8 cellular contexts compared by ENCODE assay signal in the genomic region with DNA sequence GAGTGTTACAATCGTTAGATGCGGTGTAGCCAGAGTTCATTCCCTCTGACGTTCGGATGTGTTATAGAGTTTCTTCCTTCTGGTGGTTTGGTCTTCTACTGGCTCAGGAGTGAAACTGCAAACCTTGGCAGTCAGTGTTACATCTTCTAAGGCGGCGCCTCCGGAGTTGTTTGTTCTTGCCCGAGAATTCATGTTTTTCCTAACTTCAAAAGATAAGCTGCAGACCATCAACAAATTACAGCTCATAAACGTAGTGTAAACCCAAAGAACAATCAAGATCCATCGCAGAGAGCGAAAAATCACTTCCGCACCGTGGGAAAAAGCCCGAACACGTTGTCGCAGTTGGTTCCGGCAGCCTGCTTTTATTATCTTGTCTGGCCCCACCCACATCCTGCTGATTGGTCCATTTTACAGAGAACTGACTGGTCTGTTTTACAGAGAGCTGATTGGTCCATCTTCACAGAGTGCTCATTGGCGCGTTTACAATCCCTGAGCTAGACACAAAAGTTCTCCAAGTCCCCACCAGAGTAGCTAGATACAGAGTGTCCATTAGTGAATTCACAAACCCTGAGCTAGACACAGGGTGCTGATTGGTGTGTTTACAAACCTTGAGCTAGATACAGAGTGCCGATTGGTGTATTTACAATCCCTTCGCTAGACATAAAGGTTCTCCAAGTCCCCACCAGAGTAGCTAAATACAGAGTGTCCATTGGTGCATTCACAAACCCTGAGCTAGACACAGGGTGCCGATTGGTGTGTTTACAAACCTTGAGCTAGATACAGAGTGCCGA. TPM values are rescaled to one million over a fixed set of nuclear protein-coding genes. Genes with fewer than 3 reads are reported as not detected.
A peak's percentile ranks its signal among the peaks of the same experiment; 100 is the strongest.
DNase-seq lines count a peak whose midpoint lies in the region; ATAC-seq and TF ChIP-seq lines count a peak whose summit lies in the region.
"Not testable (repeated sequence)": the region's sequence is repeated elsewhere in the genome, so short reads cannot be mapped to it uniquely, and the experiment has no call there.

No MANE protein-coding gene starts in this region.

- H3K36me3 ChIP-seq in heart right ventricle; neuron (ENCODE audit: insufficient read depth, low read length): not testable (repeated sequence)

- H3K9me3 ChIP-seq in heart right ventricle = peaks cover 0 to 23% (median 0%) of the 10 kb centered on the region in 11 donors
- H3K9me3 ChIP-seq in neuron (ENCODE audit: low read length) = not testable (repeated sequence)

- not testable (repeated sequence) for TF ChIP-seq CTCF in VCaP (conservative IDR thresholded peaks at IDR 0.05); heart right ventricle (IDR thresholded peaks at IDR 0.05)

- intact Hi-C loops in heart right ventricle (cut with DNase I) = loop anchor here in 4 of 10 donors (10.0 kb wide), 1 partner anchor 119 kb away; no protein-coding TSS in a partner anchor

- DNase-seq in COR-L47 (lab: John Stamatoyannopoulos, UW) = peak; percentile 3
- DNase-seq in HS-5 (ENCODE audit: low read depth) = peak; percentile 8
- DNase-seq in NCI-H748 (lab: John Stamatoyannopoulos, UW; ENCODE audit: unreplicated experiment) = peak; percentile 95
- peak; percentile 21 for DNase-seq in amniotic epithelial cell (ENCODE audit: low read depth)
- DNase-seq in heart right ventricle = not testable (repeated sequence)
- peak; percentile 65 for DNase-seq in stimulated activated naive CD8-positive, alpha-beta T cell treated with anti-CD3 and anti-CD28 coated beads, Interleukin-15, Interleukin-2, amounts not matched to agents 100 U/mL and 50 U/mL, for 24 hours

- peaks cover 0 to 10% (median 0%) of the 10 kb centered on the region in 7 donors for H3K27me3 ChIP-seq in heart right ventricle
- H3K27me3 ChIP-seq in neuron (ENCODE audit: insufficient read depth, low read length) = not testable (repeated sequence)

- 77 to 79% methylated on average over 23 of the region's 23 CpGs for WGBS in heart right ventricle, 2 donors

- H2AFZ ChIP-seq in neuron (ENCODE audit: low read depth, low read length) = peak overlapping the region; percentile 96

- peak in 1 of 8 donors; percentile 4 for ATAC-seq in heart right ventricle
- ATAC-seq in stimulated activated naive CD8-positive, alpha-beta T cell treated with anti-CD3 and anti-CD28 coated beads, Interleukin-15, Interleukin-2, amounts not matched to agents 100 U/mL and 50 U/mL, for 24 hours = peak; percentile 2

- H3K27ac ChIP-seq in VCaP (peak overlapping the region; percentile 90), heart right ventricle (peak overlapping the region in 3 of 10 donors; percentile 28 to 88 (median 68))

- H3K4me1 ChIP-seq in heart right ventricle = peaks cover 2 to 20% (median 10%) of the 10 kb centered on the region in 9 donors
- H3K4me1 ChIP-seq in neuron (ENCODE audit: insufficient read depth, low read length) = not testable (repeated sequence)

- peak overlapping the region in 9 of 10 donors; percentile 55 to 83 (median 72) for H3K4me3 ChIP-seq in heart right ventricle
- H3K4me3 ChIP-seq in neuron (ENCODE audit: low read length) = peak overlapping the region; percentile 64

RNA-seq across cellular contexts. Expression of gene TRIM27, which starts 58.0 kb away (rescaled TPM):
- 10 to 100 TPM; 14.7 to 23.1 (median 17.6) TPM for total RNA-seq in heart right ventricle
- polyA plus RNA-seq in heart right ventricle = 10 to 100 TPM; 21.0 to 26.2 TPM
